ENCODE assay signal across 8 cellular contexts in the genomic region with DNA sequence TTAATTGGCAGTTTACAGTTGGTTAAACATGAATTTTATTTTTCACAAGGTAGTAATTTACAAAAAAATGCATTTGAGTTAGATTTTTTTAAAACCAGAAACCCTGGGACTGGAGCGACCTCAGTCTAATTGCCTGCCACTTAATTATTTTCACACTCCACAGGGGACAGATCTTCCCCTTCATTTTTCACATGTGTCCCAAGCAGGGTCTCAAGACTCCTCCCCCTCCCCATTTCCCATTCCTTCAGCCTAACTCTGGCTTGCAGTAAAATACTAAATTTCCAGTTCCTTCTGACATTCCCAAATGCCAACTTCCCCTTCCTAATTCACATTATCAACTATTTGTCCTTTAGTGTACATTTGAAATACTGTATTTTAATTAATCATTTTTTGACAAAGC. TPM values are rescaled to one million over a fixed set of nuclear protein-coding genes. Genes with fewer than 3 reads are reported as not detected.
A peak's percentile ranks its signal among the peaks of the same experiment; 100 is the strongest.
DNase-seq lines count a peak whose midpoint lies in the region; ATAC-seq, FAIRE-seq and TF ChIP-seq lines count a peak whose summit lies in the region.

No MANE protein-coding gene starts in this region.

- H4K20me1 ChIP-seq in astrocyte (ENCODE audit: insufficient read depth, low read length): peaks cover 4% of the 10 kb centered on the region

- H3K27me3 ChIP-seq in heart left ventricle: no peaks in the 10 kb centered on the region
- H3K27me3 ChIP-seq in right atrium auricular region: no peaks in the 10 kb centered on the region
- no peaks in the 10 kb centered on the region for H3K27me3 ChIP-seq in astrocyte (ENCODE audit: insufficient read depth, low read length)
- H3K27me3 ChIP-seq in lower lobe of right lung (ENCODE audit: low read depth): no peaks in the 10 kb centered on the region
- no peaks in the 10 kb centered on the region for H3K27me3 ChIP-seq in upper lobe of right lung

- peak overlapping the region; percentile 95 for H3K4me2 ChIP-seq in astrocyte (ENCODE audit: low read length)

- peaks cover 0 to 22% (median 12%) of the 10 kb centered on the region in 12 donors for H3K4me1 ChIP-seq in heart left ventricle
- H3K4me1 ChIP-seq in right atrium auricular region: peaks cover 0 to 15% of the 10 kb centered on the region in 2 donors
- no peaks in the 10 kb centered on the region for H3K4me1 ChIP-seq in astrocyte (ENCODE audit: insufficient read depth, low read length)
- H3K4me1 ChIP-seq in lower lobe of right lung: peaks cover 15% of the 10 kb centered on the region
- peaks cover 8% of the 10 kb centered on the region for H3K4me1 ChIP-seq in upper lobe of right lung

- H3K27ac ChIP-seq in heart left ventricle (no peak overlapping the region), right atrium auricular region (peak overlapping the region in 1 of 2 donors; percentile 87), astrocyte (ENCODE audit: low read depth, low read length) (peak overlapping the region; percentile 63), lower lobe of right lung (no peak overlapping the region), upper lobe of right lung (no peak overlapping the region)

- 3 to 11% (median 7%) methylated on average over 1 of the region's 1 CpG for WGBS in heart left ventricle, 4 donors

- ATAC-seq in heart left ventricle (no peak), lower lobe of right lung (no peak), upper lobe of right lung (no peak), HG03045 (IDR thresholded peaks at IDR 0.05; ENCODE audit: unreplicated experiment) (no peak), GM19351 (IDR thresholded peaks at IDR 0.05; ENCODE audit: unreplicated experiment) (no peak)

- H3K36me3 ChIP-seq in heart left ventricle (peaks cover 0 to 26% (median 12%) of the 10 kb centered on the region in 9 donors), right atrium auricular region (no peaks in the 10 kb centered on the region), astrocyte (ENCODE audit: insufficient read depth, low read length) (peaks cover 5% of the 10 kb centered on the region), lower lobe of right lung (peaks cover 12% of the 10 kb centered on the region), upper lobe of right lung (peaks cover 12% of the 10 kb centered on the region)

- H3K4me3 Mint-ChIP-seq in astrocyte (ENCODE audit: unreplicated experiment): peak overlapping the region; percentile 98

- no peaks in the 10 kb centered on the region for H3K27me3 Mint-ChIP-seq in astrocyte (ENCODE audit: low read depth, unreplicated experiment)

- H3K9me3 ChIP-seq in heart left ventricle (no peaks in the 10 kb centered on the region), right atrium auricular region (no peaks in the 10 kb centered on the region), astrocyte (ENCODE audit: insufficient read depth, low read depth, low read length) (no peaks in the 10 kb centered on the region), lower lobe of right lung (no peaks in the 10 kb centered on the region), upper lobe of right lung (no peaks in the 10 kb centered on the region)

- no peak for FAIRE-seq in astrocyte (lab: Jason Lieb, UNC)

- DNase-seq in heart left ventricle: no peak
- DNase-seq in right atrium auricular region (ENCODE audit: low spot score): no peak
- DNase-seq in astrocyte (ENCODE audit: low read depth): no peak
- no peak for DNase-seq in lower lobe of right lung
- DNase-seq in upper lobe of right lung: no peak
- no peak for DNase-seq in AML-193 (lab: John Stamatoyannopoulos, UW)

- H3K4me3 ChIP-seq in heart left ventricle (peak overlapping the region; percentile 40 to 97 (median 83)), right atrium auricular region (peak overlapping the region in 1 of 2 donors; percentile 79), astrocyte (ENCODE audit: insufficient read depth, low read depth, low read length) (peak overlapping the region; percentile 98), lower lobe of right lung (peak overlapping the region; percentile 86), upper lobe of right lung (peak overlapping the region; percentile 77)

- H3K36me3 Mint-ChIP-seq in astrocyte (ENCODE audit: low read depth, unreplicated experiment): peaks cover 9% of the 10 kb centered on the region

- H2AFZ ChIP-seq in astrocyte (ENCODE audit: low read depth, low read length): no peak overlapping the region

- peak overlapping the region; percentile 98 for H3K27ac Mint-ChIP-seq in astrocyte (ENCODE audit: unreplicated experiment)

- no peak for TF ChIP-seq CTCF in heart left ventricle (IDR thresholded peaks at IDR 0.05)
- no peak for TF ChIP-seq CTCF in right atrium auricular region (IDR thresholded peaks at IDR 0.05)
- no peak for TF ChIP-seq CTCF in astrocyte (IDR thresholded peaks at IDR 0.05; ENCODE audit: insufficient read depth, low read depth, low read length)
- TF ChIP-seq CTCF in lower lobe of right lung (IDR thresholded peaks at IDR 0.05): no peak
- no peak for TF ChIP-seq CTCF in upper lobe of right lung (IDR thresholded peaks at IDR 0.05)

- intact Hi-C loops in heart left ventricle (cut with DNase I) (loop anchor here in 5 of 10 donors (10.0 kb wide), 4 partner anchors 90 to 480 kb away; partner anchors contain the start of genes ZNF107 (in 1 of the 5), ZNF680 (in 1 of the 5) and ZNF736 (in 1 of the 5)), lower lobe of right lung (cut with DNase I) (no loop called here), upper lobe of right lung (cut with DNase I) (no loop called here)

- H3K4me1 Mint-ChIP-seq in astrocyte (ENCODE audit: low read depth, unreplicated experiment): peaks cover 3% of the 10 kb centered on the region

- H3K79me2 ChIP-seq in astrocyte (ENCODE audit: insufficient read depth, low read length): peaks cover 41% of the 10 kb centered on the region

- peak overlapping the region; percentile 85 for H3K9ac ChIP-seq in astrocyte (ENCODE audit: low read length)

- no peak for TF ChIP-seq POLR2A in heart left ventricle (IDR thresholded peaks at IDR 0.05)

- no peaks in the 10 kb centered on the region for H3K9me3 Mint-ChIP-seq in astrocyte (ENCODE audit: unreplicated experiment)

RNA-seq across cellular contexts. Expression of gene ZNF138, which starts 0.9 kb away (rescaled TPM):
- total RNA-seq in heart left ventricle (1 to 10 TPM; 3.1 to 8.1 (median 4.9) TPM), right atrium auricular region (1 to 10 TPM; 3.1 to 7.6 TPM), astrocyte (3.5 and 5.7 TPM in 2 replicates), lower lobe of right lung (6.6 TPM), upper lobe of right lung (5.2 TPM)
- polyA plus RNA-seq in heart left ventricle: 1 to 10 TPM; 3.2 to 4.2 TPM
